ENCODE assay signal across 8 cellular contexts in the genomic region with DNA sequence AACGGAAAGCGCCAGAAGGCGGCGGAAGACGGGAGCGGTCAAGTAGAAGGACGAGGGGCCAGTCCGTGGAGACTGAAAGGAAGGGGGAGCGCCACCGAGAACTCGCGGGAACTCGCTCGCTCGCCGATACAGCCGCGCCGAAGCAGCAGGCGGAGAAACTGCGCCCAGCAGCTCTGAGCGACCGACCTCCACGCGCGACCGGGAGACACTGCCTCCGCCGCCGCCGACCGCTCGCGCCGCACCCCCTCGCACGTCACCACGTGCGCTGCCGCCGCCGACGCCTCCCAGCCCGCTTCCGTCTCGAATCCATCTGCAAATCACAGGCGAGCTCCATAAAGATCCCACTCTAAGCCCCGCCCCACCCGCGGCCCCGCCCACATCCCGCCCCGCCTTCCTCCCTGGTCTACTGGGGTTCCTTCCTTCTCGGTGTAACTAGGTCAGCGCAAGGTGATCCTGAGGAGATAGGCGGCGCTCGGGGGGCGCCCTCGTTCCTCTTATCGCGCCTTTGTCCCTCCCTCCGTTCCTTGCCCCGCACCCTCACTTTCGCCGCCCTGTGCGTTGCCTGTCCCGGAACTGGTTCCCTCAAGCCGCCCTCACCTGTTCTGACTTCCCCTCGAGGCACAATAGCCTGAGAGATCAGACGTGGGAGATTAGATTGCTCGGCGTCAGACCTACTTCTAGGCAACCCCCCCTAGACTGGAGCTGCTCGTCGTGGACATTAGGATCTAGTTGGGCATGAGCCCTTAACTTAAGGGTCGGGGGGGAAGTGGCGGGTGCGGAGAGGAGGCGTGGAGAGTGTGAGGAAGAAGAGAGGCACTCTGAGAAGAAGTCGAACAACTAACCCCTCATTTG. TPM values are rescaled to one million over a fixed set of nuclear protein-coding genes. Genes with fewer than 3 reads are reported as not detected.
A peak's percentile ranks its signal among the peaks of the same experiment; 100 is the strongest.
DNase-seq lines count a peak whose midpoint lies in the region; ATAC-seq, FAIRE-seq and TF ChIP-seq lines count a peak whose summit lies in the region.

A gene (minus strand): TSS at position 210 of the 852 bp plus-strand sequence. CDS start 7,750 bp downstream, outside the sequence.

- H3K9me2 ChIP-seq in OCI-LY1 (ENCODE audit: low read depth, low read length), result no peaks in the 10 kb centered on the region

- peak within 1 kb of the TSS; percentile 89 for H3K27ac ChIP-seq in OCI-LY1 (ENCODE audit: low read depth, low read length, poor library complexity, severe bottlenecking)
- H3K27ac ChIP-seq in endothelial cell of umbilical vein (ENCODE audit: insufficient read depth, low read depth, low read length), result peak within 1 kb of the TSS; percentile 87

- FAIRE-seq in endothelial cell of umbilical vein (lab: Jason Lieb, UNC), result peak; percentile 74

- ATAC-seq in GM21515 (IDR thresholded peaks at IDR 0.05; ENCODE audit: unreplicated experiment), result peak; percentile 74

- no peak within 1 kb of the TSS for H2AFZ ChIP-seq in OCI-LY1 (ENCODE audit: low read length)
- peak within 1 kb of the TSS; percentile 89 for H2AFZ ChIP-seq in endothelial cell of umbilical vein (ENCODE audit: low read depth, low read length)

- peak within 1 kb of the TSS; percentile 85 for H3K4me3 ChIP-seq in OCI-LY1 (ENCODE audit: low read depth, low read length, poor library complexity, severe bottlenecking)
- H3K4me3 ChIP-seq in endothelial cell of umbilical vein (replicated peaks in 1 of 3; ENCODE audit: insufficient read depth in 1 of 3, low read depth in 1 of 3, low read length in 3 of 3), result peak within 1 kb of the TSS; percentile 66 to 98 (median 94)

- TF ChIP-seq CTCF in OCI-LY1 (IDR thresholded peaks at IDR 0.05; ENCODE audit: low read length), result peak; percentile 45
- peak in 1 of 2 donors; percentile 19 for TF ChIP-seq CTCF in endothelial cell of umbilical vein (IDR thresholded peaks at IDR 0.05; ENCODE audit: extremely low read depth in 1 of 2, insufficient read depth in 1 of 2, low read depth in 1 of 2, low read length in 2 of 2)

- H3K9me3 ChIP-seq in OCI-LY1 (ENCODE audit: low read length), result no peaks in the 10 kb centered on the region
- H3K9me3 ChIP-seq in endothelial cell of umbilical vein (replicated peaks; ENCODE audit: control insufficient read depth, insufficient read depth, low read length), result no peaks in the 10 kb centered on the region

- H3K36me3 ChIP-seq in OCI-LY1 (ENCODE audit: insufficient read depth, low read length) (peaks cover 2% of the 10 kb centered on the region; the same call in 1 of the 2 replicates), endothelial cell of umbilical vein (ENCODE audit: control insufficient read depth in 2 of 2, extremely low read depth in 1 of 2, insufficient read depth in 2 of 2, low read length in 2 of 2) (no peaks in the 10 kb centered on the region)

- CTCF ChIA-PET in endothelial cell of umbilical vein (lab: Charles Lee), result interaction anchor here (0.7 to 5.1 kb wide), 24 partner anchors 9 to 363 kb away, joined by 3 to 38 read pairs (median 3); no protein-coding TSS in a partner anchor

- dilution Hi-C loops in endothelial cell of umbilical vein (cut with MboI; ENCODE audit: extremely low pct_ligation_motif_present, low sequenced_read_pairs), result no loop called here

- POLR2A ChIA-PET in endothelial cell of umbilical vein (lab: Charles Lee), result interaction anchor here (0.8 to 2.4 kb wide), 10 partner anchors 15 to 363 kb away, joined by 3 to 9 read pairs (median 4); no protein-coding TSS in a partner anchor

- peak; percentile 96 for DNase-seq in DMS 273 (lab: John Stamatoyannopoulos, UW; ENCODE audit: unreplicated experiment)
- peak; percentile 91 for DNase-seq in HuH-7 (ENCODE audit: low spot score)
- DNase-seq in activated CD8-positive, alpha-beta memory T cell treated with anti-CD3 and anti-CD28 coated beads, Interleukin-2, amount 50 U/mL, for 48 hours, result peak; percentile 94
- DNase-seq in endothelial cell of umbilical vein (ENCODE audit: low read depth, low spot score), result peak; percentile 96
- DNase-seq in middle frontal gyrus (ENCODE audit: extremely low spot score, low spot score), result peak; percentile 85
- DNase-seq in stimulated activated CD8-positive, alpha-beta memory T cell treated with anti-CD3 and anti-CD28 coated beads, Interleukin-2, amount 100 ng/mL, for 48 hours (ENCODE audit: low read depth in 2 of 2), result peak; percentile 86 to 90

- H3K9ac ChIP-seq in OCI-LY1 (ENCODE audit: low read length) (peak within 1 kb of the TSS; percentile 88), endothelial cell of umbilical vein (replicated peaks; ENCODE audit: extremely low read depth, insufficient read depth, low read length) (peak within 1 kb of the TSS; percentile 94)

- H4K20me1 ChIP-seq in OCI-LY1 (ENCODE audit: insufficient read depth, low read length) (0 out of 2 replicates have a peak, but pooled peaks cover 7% of the 10 kb centered on the region), endothelial cell of umbilical vein (replicated peaks; ENCODE audit: control insufficient read depth, extremely low read depth, insufficient read depth, low read length) (peaks cover 21% of the 10 kb centered on the region)

- TF ChIP-seq POLR2A in endothelial cell of umbilical vein (IDR thresholded peaks at IDR 0.05; ENCODE audit: low read depth, low read length), result peak; percentile 96

- intact Hi-C loops in endothelial cell of umbilical vein (cut with micrococcal nuclease), result loop anchor here (1.0 to 5.0 kb wide), 13 partner anchors 50 to 895 kb away; a partner anchor contains a TSS

- peaks cover 2% of the 10 kb centered on the region for H3K9me1 ChIP-seq in endothelial cell of umbilical vein (replicated peaks; ENCODE audit: control insufficient read depth, extremely low read depth, insufficient read depth, low read length)

- H3K4me1 ChIP-seq in OCI-LY1 (ENCODE audit: insufficient read depth, low read length, severe bottlenecking), result peaks cover 46% of the 10 kb centered on the region
- peaks cover 36% of the 10 kb centered on the region for H3K4me1 ChIP-seq in endothelial cell of umbilical vein (ENCODE audit: control insufficient read depth, extremely low read depth, insufficient read depth, low read length)

- no TSS peak for BruUV-seq in endothelial cell of umbilical vein (replicated peaks; lab: Mats Ljungman, UMichigan)

- H3K4me2 ChIP-seq in OCI-LY1 (ENCODE audit: low read length) (peak within 1 kb of the TSS; percentile 98), endothelial cell of umbilical vein (ENCODE audit: insufficient read depth, low read length) (peak within 1 kb of the TSS; percentile 95)

- H3F3A ChIP-seq in OCI-LY1 (ENCODE audit: insufficient read depth, low read length), result no peaks in the 10 kb centered on the region

- H3K79me2 ChIP-seq in OCI-LY1 (ENCODE audit: insufficient read depth, low read length) (peaks cover 41% of the 10 kb centered on the region), endothelial cell of umbilical vein (ENCODE audit: control insufficient read depth, insufficient read depth, low read length) (peaks cover 47% of the 10 kb centered on the region)

- H3K27me3 ChIP-seq in OCI-LY1 (ENCODE audit: insufficient read depth, low read length) (no peaks in the 10 kb centered on the region), endothelial cell of umbilical vein (ENCODE audit: control insufficient read depth in 2 of 2, insufficient read depth in 2 of 2, low read length in 2 of 2) (no peaks in the 10 kb centered on the region)

TF ChIP-seq in endothelial cell of umbilical vein, 7 proteins besides CTCF, POLR2A, EP300 and RAD21:
- TF ChIP-seq POLR2AphosphoS5 (IDR thresholded peaks at IDR 0.05; ENCODE audit: insufficient read depth, low read depth, low read length), result peak; percentile 93
- TF ChIP-seq MYC (IDR thresholded peaks at IDR 0.05; ENCODE audit: low read depth, low read length), result no peak
- TF ChIP-seq, protein P1, sequence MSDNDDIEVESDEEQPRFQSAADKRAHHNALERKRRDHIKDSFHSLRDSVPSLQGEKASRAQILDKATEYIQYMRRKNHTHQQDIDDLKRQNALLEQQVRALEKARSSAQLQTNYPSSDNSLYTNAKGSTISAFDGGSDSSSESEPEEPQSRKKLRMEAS (IDR thresholded peaks at IDR 0.05; ENCODE audit: insufficient read depth, insufficient read length), result peak; percentile 90
- peak; percentile 65 for TF ChIP-seq GATA2 (IDR thresholded peaks at IDR 0.05; ENCODE audit: insufficient read depth, insufficient read length, low read depth, low read length)

RNA-seq across cellular contexts. Expression of the gene that starts here (rescaled TPM):
- total RNA-seq in endothelial cell of umbilical vein, result 75.3 and 81.6 TPM in 2 replicates
- 19.9 and 26.3 TPM in 2 replicates for polyA plus RNA-seq in endothelial cell of umbilical vein
- 20.7 and 23.9 TPM in 2 replicates for polyA plus RNA-seq in endothelial cell of umbilical vein (2011; cell fraction: cytosol; rRNA removed)
- polyA plus RNA-seq in endothelial cell of umbilical vein (2011; cell fraction: nucleus; rRNA removed), result 239 and 296 TPM in 2 replicates
- polyA plus RNA-seq in endothelial cell of umbilical vein (2012), result 41.0 and 52.8 TPM in 2 replicates
- polyA minus RNA-seq in endothelial cell of umbilical vein, result 68.2 and 73.9 TPM in 2 replicates
- polyA minus RNA-seq in endothelial cell of umbilical vein (2011; cell fraction: cytosol; rRNA and poly(A)+ RNA removed), result 22.8 TPM
- 342 and 456 TPM in 2 replicates for polyA minus RNA-seq in endothelial cell of umbilical vein (2011; cell fraction: nucleus; rRNA and poly(A)+ RNA removed)

Comparison
In these comparisons a context has a peak if more than half of its experiments do, and no peak if none do; other contexts are left out.
1. Peak in every context shown above with its lines: DNase-seq, ATAC-seq, H3K4me3 ChIP-seq and H3K27ac ChIP-seq.